In genomic region chr7:50664461-50664922, GRCh38 we compare ENCODE assay signal across 9 cellular contexts.
DNase-seq lines count a peak whose midpoint lies in the region; ATAC-seq and TF ChIP-seq lines count a peak whose summit lies in the region.
"Had no signal": no experiment of that assay in that cellular context is flagged by ENCODE, and none has a peak within 500 bp of the region (broad histone marks: within the 10 kb centered on the region; RNA-seq: fewer than 3 reads in every experiment).

No MANE protein-coding gene starts in this region.

- no peaks in the 10 kb centered on the region for H4K20me1 ChIP-seq in fibroblast of lung (ENCODE audit: control insufficient read depth, extremely low read depth, insufficient read depth, low read length)

- POLR2A ChIA-PET in activated CD4-positive, alpha-beta T cell treated with anti-CD3 and anti-CD28 coated beads, Interleukin-2, amount 10 ng/mL, durations not matched to agents 7 days and 5 days (lab: Charles Lee) = no interaction called here

- H3K9me3 Mint-ChIP-seq in activated CD4-positive, alpha-beta T cell treated with anti-CD3 and anti-CD28 coated beads, Interleukin-2, amount 10 ng/mL, durations not matched to agents 7 days and 5 days = no peaks in the 10 kb centered on the region

- no peak overlapping the region for H3K4me3 Mint-ChIP-seq in activated CD4-positive, alpha-beta T cell treated with anti-CD3 and anti-CD28 coated beads, Interleukin-2, amount 10 ng/mL, durations not matched to agents 7 days and 5 days

- H3K4me1 Mint-ChIP-seq in activated CD4-positive, alpha-beta T cell treated with anti-CD3 and anti-CD28 coated beads, Interleukin-2, amount 10 ng/mL, durations not matched to agents 7 days and 5 days = peaks cover 58% of the 10 kb centered on the region

- ATAC-seq in HG02759 (IDR thresholded peaks at IDR 0.05; ENCODE audit: unreplicated experiment) = peak; percentile 71

- WGBS in esophagus squamous epithelium, 2 donors = 18 to 29% methylated on average over 3 to 4 of the region's 9 CpGs

- no peak overlapping the region for H2AFZ ChIP-seq in fibroblast of lung (ENCODE audit: low read length)

- H3K27ac ChIP-seq in fibroblast of lung (ENCODE audit: insufficient read depth, low read length) = no peak overlapping the region
- peak overlapping the region in 1 of 4 donors; percentile 17 for H3K27ac ChIP-seq in esophagus squamous epithelium
- H3K27ac ChIP-seq: C4-2B had no signal

- no peak for DNase-seq in activated CD4-positive, alpha-beta T cell treated with anti-CD3 and anti-CD28 coated beads, Interleukin-2, amount 10 ng/mL, durations not matched to agents 7 days and 5 days
- DNase-seq in activated CD4-positive, alpha-beta T cell treated with anti-CD3 and anti-CD28 coated beads, Interleukin-2, amount 50 U/mL, for 4 hours = no peak
- DNase-seq in NOMO-1 treated with DMSO at 0.1 percent for 48 hours (lab: John Stamatoyannopoulos, UW; ENCODE audit: unreplicated experiment) = peak; percentile 81
- peak; percentile 60 to 88 for DNase-seq in fibroblast of lung (ENCODE audit: low read depth in 2 of 2)
- DNase-seq in pons (ENCODE audit: low spot score) = no peak
- no peak for DNase-seq in GM19240 (ENCODE audit: insufficient read length, low spot score)
- DNase-seq in esophagus squamous epithelium (lab: John Stamatoyannopoulos, UW) = no peak

- H3K36me3 Mint-ChIP-seq in activated CD4-positive, alpha-beta T cell treated with anti-CD3 and anti-CD28 coated beads, Interleukin-2, amount 10 ng/mL, durations not matched to agents 7 days and 5 days (ENCODE audit: low read depth) = peaks cover 2% of the 10 kb centered on the region

- no peak overlapping the region for H3K4me3 ChIP-seq in fibroblast of lung (replicated peaks in 1 of 4; ENCODE audit: control extremely low read depth in 1 of 4, insufficient read depth in 1 of 4, low read depth in 3 of 4, low read length in 4 of 4)
- no peak overlapping the region for H3K4me3 ChIP-seq in esophagus squamous epithelium

- intact Hi-C loops in esophagus squamous epithelium (cut with DNase I) = no loop called here

- H3K27me3 ChIP-seq in fibroblast of lung (ENCODE audit: control insufficient read depth, insufficient read depth, low read length) = no peaks in the 10 kb centered on the region
- H3K27me3 ChIP-seq in esophagus squamous epithelium = no peaks in the 10 kb centered on the region

- TF ChIP-seq POLR2A in esophagus squamous epithelium (IDR thresholded peaks at IDR 0.05) = no peak

- no peak overlapping the region for H3K9ac ChIP-seq in fibroblast of lung (ENCODE audit: insufficient read depth, low read length)

- peak overlapping the region; percentile 67 for H3K27ac Mint-ChIP-seq in activated CD4-positive, alpha-beta T cell treated with anti-CD3 and anti-CD28 coated beads, Interleukin-2, amount 10 ng/mL, durations not matched to agents 7 days and 5 days

- H3K4me1 ChIP-seq in fibroblast of lung (ENCODE audit: control insufficient read depth, extremely low read depth, insufficient read depth, low read length) = peaks cover 12% of the 10 kb centered on the region
- peaks cover 28 to 77% (median 61%) of the 10 kb centered on the region in 3 donors for H3K4me1 ChIP-seq in esophagus squamous epithelium

- peaks cover 2% of the 10 kb centered on the region for H3K27me3 Mint-ChIP-seq in activated CD4-positive, alpha-beta T cell treated with anti-CD3 and anti-CD28 coated beads, Interleukin-2, amount 10 ng/mL, durations not matched to agents 7 days and 5 days

- TF ChIP-seq CTCF in fibroblast of lung (conservative IDR thresholded peaks at IDR 0.05 in 1 of 2, IDR thresholded peaks at IDR 0.05 in 1 of 2; ENCODE audit: low read depth in 1 of 2, low read length in 2 of 2) (no peak), esophagus squamous epithelium (IDR thresholded peaks at IDR 0.05) (no peak)

- CTCF ChIA-PET in activated CD4-positive, alpha-beta T cell treated with anti-CD3 and anti-CD28 coated beads, Interleukin-2, amount 10 ng/mL, durations not matched to agents 7 days and 5 days (lab: Charles Lee) = interaction anchor here (1.3 kb wide), 1 partner anchor 57 kb away, joined by 3 read pairs; no protein-coding TSS in a partner anchor

- no peak overlapping the region for H3K4me2 ChIP-seq in fibroblast of lung (ENCODE audit: extremely low read depth, insufficient read depth, low read length)

- H3K79me2 ChIP-seq in fibroblast of lung (ENCODE audit: control insufficient read depth, insufficient read depth, low read length) = no peaks in the 10 kb centered on the region

- H3K36me3 ChIP-seq in fibroblast of lung (ENCODE audit: control insufficient read depth, insufficient read depth, low read length) (peaks cover 2% of the 10 kb centered on the region), esophagus squamous epithelium (peaks cover 0 to 23% (median 0%) of the 10 kb centered on the region in 3 donors)

- H3K9me3 ChIP-seq in fibroblast of lung (ENCODE audit: control insufficient read depth, insufficient read depth, low read depth, low read length) (no peaks in the 10 kb centered on the region), esophagus squamous epithelium (no peaks in the 10 kb centered on the region)

Comparison
In these comparisons a context has a peak if more than half of its experiments do, and no peak if none do; other contexts are left out.
1. DNase-seq: peak in NOMO-1 treated with DMSO at 0.1 percent for 48 hours (single experiment) and fibroblast of lung (2 of 2); none in activated CD4-positive, alpha-beta T cell treated with anti-CD3 and anti-CD28 coated beads, Interleukin-2, amount 10 ng/mL, durations not matched to agents 7 days and 5 days (single experiment), activated CD4-positive, alpha-beta T cell treated with anti-CD3 and anti-CD28 coated beads, Interleukin-2, amount 50 U/mL, for 4 hours (0 of 2), pons (single experiment), GM19240 (single experiment) and esophagus squamous epithelium (single experiment).